Comparison of ENCODE assay signal across 2 cellular contexts in genomic region chr12:52917800-52918199, GRCh38.
TF ChIP-seq lines count a peak whose summit lies in the region.

No MANE protein-coding gene starts in this region.

TF ChIP-seq in HEK293, 187 proteins besides CTCF, POLR2A, EP300 and RAD21 (continued from another document):
- TF ChIP-seq ZNF513 (tag by site-specific recombination; IDR thresholded peaks at IDR 0.05), result peak; percentile 98
- TF ChIP-seq ZNF501 (tag by site-specific recombination; IDR thresholded peaks at IDR 0.05), result no peak
- TF ChIP-seq ZNF473 (tag by site-specific recombination; IDR thresholded peaks at IDR 0.05), result no peak

TF ChIP-seq in K562, 482 proteins besides CTCF, POLR2A, EP300 and RAD21 (continued from another document):
- TF ChIP-seq ZNF512 (tag; IDR thresholded peaks at IDR 0.05), result peak; percentile 79
